ENCODE assay signal across 1 cellular context in the genomic region with DNA sequence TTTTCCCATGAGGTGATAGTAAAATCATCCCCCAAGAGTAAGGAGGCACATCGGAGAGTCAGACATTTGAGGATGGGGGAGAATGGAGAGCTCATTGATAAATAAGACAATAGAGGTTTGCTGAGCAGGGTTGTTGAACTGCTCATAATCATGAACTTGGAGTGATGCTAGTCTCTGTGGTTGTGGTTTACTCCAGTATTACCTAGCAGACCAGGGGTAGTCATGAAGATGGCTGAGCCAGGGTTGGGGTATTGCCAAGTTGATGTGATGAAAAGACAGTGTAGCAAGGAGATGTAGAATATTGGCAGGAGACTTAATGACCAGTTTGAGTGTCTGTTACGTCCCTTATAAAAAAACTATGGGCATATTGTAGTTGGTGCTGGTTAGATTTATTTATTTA.
TF ChIP-seq lines count a peak whose summit lies in the region.

No MANE protein-coding gene starts in this region.

TF ChIP-seq in GM12878, 131 proteins besides CTCF, POLR2A, EP300 and RAD21:
- TF ChIP-seq EZH2 (IDR thresholded peaks at IDR 0.05; ENCODE audit: borderline replicate concordance, control insufficient read depth, low read depth, low read length): no peak
- no peak for TF ChIP-seq MTA3 (IDR thresholded peaks at IDR 0.05; ENCODE audit: borderline replicate concordance, low read length)
- TF ChIP-seq SREBF1 (IDR thresholded peaks at IDR 0.05; ENCODE audit: low read length): no peak
- peak; percentile 66 for TF ChIP-seq RUNX3 (IDR thresholded peaks at IDR 0.05; ENCODE audit: low read length)
